Comparison of ENCODE assay signal across 18 cellular contexts in genomic region chr18:59013744-59014143, GRCh38.
A peak's percentile ranks its signal among the peaks of the same experiment; 100 is the strongest.
DNase-seq lines count a peak whose midpoint lies in the region; ATAC-seq and TF ChIP-seq lines count a peak whose summit lies in the region.
"Had no signal": no experiment of that assay in that cellular context is flagged by ENCODE, and none has a peak within 500 bp of the region (broad histone marks: within the 10 kb centered on the region; RNA-seq: fewer than 3 reads in every experiment).

No MANE protein-coding gene starts in this region.

- H3K4me1 Mint-ChIP-seq in chondrocyte (ENCODE audit: low read depth): peaks cover 20% of the 10 kb centered on the region
- H3K4me1 Mint-ChIP-seq in HFFc6 (ENCODE audit: low read depth): peaks cover 13% of the 10 kb centered on the region
- H3K4me1 Mint-ChIP-seq: CD4-positive, CD25-positive, alpha-beta regulatory T cell; CD8-positive, alpha-beta memory T cell had no signal

- peaks cover 9% of the 10 kb centered on the region for H3K36me3 Mint-ChIP-seq in chondrocyte (ENCODE audit: low read depth)
- H3K36me3 Mint-ChIP-seq in HFFc6 (ENCODE audit: low read depth): peaks cover 20% of the 10 kb centered on the region
- H3K36me3 Mint-ChIP-seq: CD4-positive, CD25-positive, alpha-beta regulatory T cell; CD8-positive, alpha-beta memory T cell had no signal

- peaks cover 26% of the 10 kb centered on the region for H3K4me1 ChIP-seq in A673 (ENCODE audit: insufficient read depth, low read length, poor library complexity, severe bottlenecking)
- peaks cover 4% of the 10 kb centered on the region; the same call in 1 of the 2 replicates for H3K4me1 ChIP-seq in Panc1 (ENCODE audit: control insufficient read depth, insufficient read depth, low read length)
- peaks cover 9 to 16% of the 10 kb centered on the region in 2 donors for H3K4me1 ChIP-seq in thyroid gland
- H3K4me1 ChIP-seq: BE2C had no signal

- intact Hi-C loops in A673 (cut with micrococcal nuclease; ENCODE audit: unreplicated experiment) (no loop called here), Panc1 (cut with micrococcal nuclease; ENCODE audit: unreplicated experiment) (no loop called here), thyroid gland (cut with DNase I) (no loop called here)

- H3K27ac Mint-ChIP-seq in chondrocyte (ENCODE audit: unreplicated experiment) (peak overlapping the region; percentile 46), HFFc6 (no peak overlapping the region)
- H3K27ac Mint-ChIP-seq: CD4-positive, CD25-positive, alpha-beta regulatory T cell; CD8-positive, alpha-beta memory T cell; H9 had no signal

- no peaks in the 10 kb centered on the region for H3K36me3 ChIP-seq in A673 (ENCODE audit: insufficient read depth, low read length, poor library complexity, severe bottlenecking)
- H3K36me3 ChIP-seq in Panc1 (ENCODE audit: control insufficient read depth, insufficient read depth, low read length): no peaks in the 10 kb centered on the region
- no peaks in the 10 kb centered on the region for H3K36me3 ChIP-seq in thyroid gland
- H3K36me3 ChIP-seq: BE2C had no signal

- peak overlapping the region; percentile 23 for H3K27ac ChIP-seq in A673 (ENCODE audit: low read depth, low read length, poor library complexity, severe bottlenecking)
- H3K27ac ChIP-seq in Panc1 (ENCODE audit: low read length): peak overlapping the region; percentile 48
- H3K27ac ChIP-seq in thyroid gland: peak overlapping the region; percentile 77 to 95 (median 91)

- CTCF ChIA-PET in A673 (lab: Charles Lee): no interaction called here
- CTCF ChIA-PET in Panc1 (lab: Charles Lee): no interaction called here

- POLR2A ChIA-PET in A673 (lab: Charles Lee; ENCODE audit: low non-redundant PET) (no interaction called here), Panc1 (lab: Charles Lee) (no interaction called here)

- 77 to 78% methylated on average over 2 of the region's 2 CpGs for WGBS in thyroid gland, 2 donors

- H3K27me3 Mint-ChIP-seq in chondrocyte (ENCODE audit: low read depth) (no peaks in the 10 kb centered on the region), HFFc6 (ENCODE audit: insufficient read depth) (no peaks in the 10 kb centered on the region; the same call in 1 of the 2 replicates)

- BruUV-seq in A673 (replicated peaks; lab: Mats Ljungman, UMichigan) (no TSS peak), Panc1 (replicated peaks; lab: Mats Ljungman, UMichigan) (no TSS peak)

- in situ Hi-C loops in Panc1 (cut with HindIII; ENCODE audit: low pct_unique_long_range_greater_than_20kb, low sequenced_read_pairs): no loop called here

- H3K4me3 Mint-ChIP-seq in chondrocyte (ENCODE audit: unreplicated experiment): no peak overlapping the region
- H3K4me3 Mint-ChIP-seq in HFFc6: no peak overlapping the region
- H3K4me3 Mint-ChIP-seq: CD4-positive, CD25-positive, alpha-beta regulatory T cell; CD8-positive, alpha-beta memory T cell; H9 had no signal

- DNase-seq in A673 (ENCODE audit: low spot score) (no peak), Panc1 (ENCODE audit: low read depth, low spot score) (no peak), chondrocyte (ENCODE audit: low spot score) (no peak), thyroid gland (no peak), midbrain (lab: John Stamatoyannopoulos, UW) (no peak), HFFc6 (no peak)
- DNase-seq: ACHN; BE2C; C1 segment of cervical spinal cord; CD4-positive, CD25-positive, alpha-beta regulatory T cell; CD8-positive, alpha-beta memory T cell; COR-L47; DMS 273 treated with DMSO at 0.1 percent for 48 hours; DMS53; DND-41; EL; H9 had no signal

- peaks cover 14% of the 10 kb centered on the region for H3K9me3 ChIP-seq in A673 (ENCODE audit: low read depth, low read length, poor library complexity, severe bottlenecking)
- H3K9me3 ChIP-seq in Panc1 (ENCODE audit: control insufficient read depth, insufficient read depth, low read depth, low read length): peaks cover 10% of the 10 kb centered on the region; the same call in 1 of the 2 replicates
- H3K9me3 ChIP-seq in thyroid gland: no peaks in the 10 kb centered on the region
- H3K9me3 ChIP-seq: BE2C had no signal

- H3K9me3 Mint-ChIP-seq in chondrocyte (ENCODE audit: low read depth) (peaks cover 24% of the 10 kb centered on the region), HFFc6 (peaks cover 13% of the 10 kb centered on the region)

- ATAC-seq in Panc1: no peak

- TF ChIP-seq CTCF in A673 (conservative IDR thresholded peaks at IDR 0.05; ENCODE audit: low read depth, low read length) (no peak), Panc1 (IDR thresholded peaks at IDR 0.05) (no peak), chondrocyte (IDR thresholded peaks at IDR 0.05) (no peak), thyroid gland (IDR thresholded peaks at IDR 0.05) (no peak), HFFc6 (IDR thresholded peaks at IDR 0.05) (no peak)

- H3K4me3 ChIP-seq in A673 (ENCODE audit: low read depth, low read length, poor library complexity, severe bottlenecking) (no peak overlapping the region), Panc1 (ENCODE audit: low read depth in 2 of 2, low read length in 2 of 2) (no peak overlapping the region), thyroid gland (replicated peaks in 1 of 3) (no peak overlapping the region)
- H3K4me3 ChIP-seq: GM12878 had no signal

- no peak for TF ChIP-seq POLR2A in thyroid gland (IDR thresholded peaks at IDR 0.05)

- H3K27me3 ChIP-seq in A673 (replicated peaks; ENCODE audit: insufficient read depth, low read depth, low read length, poor library complexity) (no peaks in the 10 kb centered on the region), Panc1 (ENCODE audit: control insufficient read depth, insufficient read depth, low read length) (no peaks in the 10 kb centered on the region), thyroid gland (no peaks in the 10 kb centered on the region)
- H3K27me3 ChIP-seq: BE2C had no signal

Comparison
In these comparisons a context has a peak if more than half of its experiments do, and no peak if none do; other contexts are left out.
1. H3K27ac ChIP-seq: peak in every context shown above with its lines; median percentile 91 in thyroid gland; 48 in Panc1; 23 in A673.